In the genomic region with DNA sequence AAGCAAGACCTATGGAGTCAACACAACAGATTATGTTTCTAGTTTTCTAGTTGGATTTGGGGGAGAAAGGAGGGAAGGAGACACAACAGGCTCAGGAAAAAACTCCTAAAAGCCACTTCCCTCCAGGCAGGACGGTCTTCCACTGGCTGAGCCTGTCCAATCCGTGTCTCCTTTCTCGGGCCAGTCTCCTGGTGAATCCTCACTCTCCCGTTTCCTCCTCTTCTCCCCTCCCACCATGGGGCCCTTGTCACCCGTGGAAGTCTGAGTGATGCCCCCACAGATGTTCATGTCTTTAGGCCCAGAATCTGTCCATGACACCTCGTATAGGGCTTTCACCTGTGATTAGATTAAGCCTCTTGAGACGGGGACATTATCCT, we compare ENCODE assay signal across 1 cellular context.
TF ChIP-seq lines count a peak whose summit lies in the region.

No MANE protein-coding gene starts in this region.

TF ChIP-seq in A549, 52 proteins besides CTCF, POLR2A, EP300 and RAD21 (continued from another document):
- TF ChIP-seq CHD2 (IDR thresholded peaks at IDR 0.05; ENCODE audit: low read length, partially characterized antibody) (no peak), HOXB5 (CRISPR knock-in tag; IDR thresholded peaks at IDR 0.05) (no peak), PHF8 (IDR thresholded peaks at IDR 0.05; ENCODE audit: borderline replicate concordance, low read depth) (no peak), SREBF2 (IDR thresholded peaks at IDR 0.05) (no peak), EHMT2 (IDR thresholded peaks at IDR 0.05; ENCODE audit: low read depth) (no peak), FOSL2 (IDR thresholded peaks at IDR 0.05) (no peak), FOSL2 (CRISPR knock-in tag; IDR thresholded peaks at IDR 0.05) (no peak)
- TF ChIP-seq, protein P1, sequence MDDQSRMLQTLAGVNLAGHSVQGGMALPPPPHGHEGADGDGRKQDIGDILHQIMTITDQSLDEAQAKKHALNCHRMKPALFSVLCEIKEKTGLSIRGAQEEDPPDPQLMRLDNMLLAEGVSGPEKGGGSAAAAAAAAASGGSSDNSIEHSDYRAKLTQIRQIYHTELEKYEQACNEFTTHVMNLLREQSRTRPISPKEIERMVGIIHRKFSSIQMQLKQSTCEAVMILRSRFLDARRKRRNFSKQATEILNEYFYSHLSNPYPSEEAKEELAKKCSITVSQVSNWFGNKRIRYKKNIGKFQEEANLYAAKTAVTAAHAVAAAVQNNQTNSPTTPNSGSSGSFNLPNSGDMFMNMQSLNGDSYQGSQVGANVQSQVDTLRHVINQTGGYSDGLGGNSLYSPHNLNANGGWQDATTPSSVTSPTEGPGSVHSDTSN (IDR thresholded peaks at IDR 0.05): no peak
TF ChIP-seq in A549: peak in this region for 0.
